In genomic region chr1:244854865-244855578, GRCh38 we compare ENCODE assay signal across 1 cellular context.
A peak's percentile ranks its signal among the peaks of the same experiment; 100 is the strongest.
TF ChIP-seq lines count a peak whose summit lies in the region.

No MANE protein-coding gene starts in this region.

TF ChIP-seq in HepG2, 621 proteins besides CTCF, POLR2A, EP300 and RAD21:
- no peak for TF ChIP-seq MLLT10 (CRISPR knock-in tag; IDR thresholded peaks at IDR 0.05)
- 0 out of 2 replicates have a peak, but pooled peaks have one; percentile 29 for TF ChIP-seq POLR2G (IDR thresholded peaks at IDR 0.05; ENCODE audit: low read depth, low read length)
- TF ChIP-seq ZNF251 (CRISPR knock-in tag; IDR thresholded peaks at IDR 0.05) = no peak
- TF ChIP-seq RBM22 (optimal IDR thresholded peaks at IDR 0.05; ENCODE audit: low read length) = peak; percentile 72
- TF ChIP-seq ZNF850 (CRISPR knock-in tag; conservative IDR thresholded peaks at IDR 0.05) = no peak
- TF ChIP-seq FOXM1 (CRISPR knock-in tag; IDR thresholded peaks at IDR 0.05) = no peak
- TF ChIP-seq CCAR2 (optimal IDR thresholded peaks at IDR 0.05; ENCODE audit: low read depth, low read length) = no peak
- TF ChIP-seq SNAPC2 (CRISPR knock-in tag; IDR thresholded peaks at IDR 0.05) = no peak
- TF ChIP-seq ZNF317 (CRISPR knock-in tag; IDR thresholded peaks at IDR 0.05) = no peak
- TF ChIP-seq RBFOX2 (IDR thresholded peaks at IDR 0.05; ENCODE audit: low read depth, low read length) = peak; percentile 28; the same call in 1 of the 2 replicates
- TF ChIP-seq ZNF530 (CRISPR knock-in tag; IDR thresholded peaks at IDR 0.05; ENCODE audit: low read depth) = no peak
- TF ChIP-seq NFAT5 (CRISPR knock-in tag; IDR thresholded peaks at IDR 0.05) = no peak
